Comparison of ENCODE assay signal across 8 cellular contexts in genomic region chr1:26994772-26995625, GRCh38. TPM values are rescaled to one million over a fixed set of nuclear protein-coding genes. Genes with fewer than 3 reads are reported as not detected.
DNase-seq lines count a peak whose midpoint lies in the region; ATAC-seq and TF ChIP-seq lines count a peak whose summit lies in the region.

No MANE protein-coding gene starts in this region.

- peaks cover 66% of the 10 kb centered on the region for H3K4me1 ChIP-seq in hepatocyte (ENCODE audit: insufficient read depth)

- 21% methylated on average over 17 of the region's 17 CpGs for WGBS in hepatocyte (ENCODE audit: low lambda C conversion rate, missing lambda C conversion rate)

- peak overlapping the region; percentile 69 for H3K4me3 ChIP-seq in hepatocyte

- H3K27ac ChIP-seq in VCaP (peak overlapping the region; percentile 76; the same call in 1 of the 2 replicates), hepatocyte (peak overlapping the region; percentile 91)

- peaks cover 22% of the 10 kb centered on the region for H3K4me1 Mint-ChIP-seq in T-helper 1 cell treated with Interleukin-12 subunit alpha and Interleukin-12 subunit beta and Interleukin-4 antibody, amounts not matched to agents 30 μg/mL and 1 μg/mL, for 36 hours (ENCODE audit: low read depth)
- H3K4me1 Mint-ChIP-seq in stimulated activated naive B cell treated with anti-CD40 and anti-IgM and Interleukin-4, amounts not matched to agents 10 μg/mL and 1 μg/mL and 100 μg/mL, for 72 hours: peaks cover 15 to 24% of the 10 kb centered on the region in 2 donors

- no peak for TF ChIP-seq CTCF in VCaP (conservative IDR thresholded peaks at IDR 0.05)
- TF ChIP-seq CTCF in hepatocyte (IDR thresholded peaks at IDR 0.05; ENCODE audit: poor library complexity): no peak

- H3K9me2 ChIP-seq in hepatocyte (replicated peaks; ENCODE audit: insufficient read depth): no peaks in the 10 kb centered on the region

- H2AFZ ChIP-seq in hepatocyte: no peak overlapping the region

- H3K79me2 ChIP-seq in hepatocyte: peaks cover 36% of the 10 kb centered on the region

- peaks cover 60% of the 10 kb centered on the region for H3K27me3 Mint-ChIP-seq in T-helper 1 cell treated with Interleukin-12 subunit alpha and Interleukin-12 subunit beta and Interleukin-4 antibody, amounts not matched to agents 30 μg/mL and 1 μg/mL, for 36 hours (ENCODE audit: low read depth)
- peaks cover 47 to 55% of the 10 kb centered on the region in 2 donors for H3K27me3 Mint-ChIP-seq in stimulated activated naive B cell treated with anti-CD40 and anti-IgM and Interleukin-4, amounts not matched to agents 10 μg/mL and 1 μg/mL and 100 μg/mL, for 72 hours

- H3K9me3 Mint-ChIP-seq in T-helper 1 cell treated with Interleukin-12 subunit alpha and Interleukin-12 subunit beta and Interleukin-4 antibody, amounts not matched to agents 30 μg/mL and 1 μg/mL, for 36 hours: no peaks in the 10 kb centered on the region
- H3K9me3 Mint-ChIP-seq in stimulated activated naive B cell treated with anti-CD40 and anti-IgM and Interleukin-4, amounts not matched to agents 10 μg/mL and 1 μg/mL and 100 μg/mL, for 72 hours: no peaks in the 10 kb centered on the region

- H3K9me3 ChIP-seq in hepatocyte (ENCODE audit: low read depth): no peaks in the 10 kb centered on the region

- H3K4me3 Mint-ChIP-seq in T-helper 1 cell treated with Interleukin-12 subunit alpha and Interleukin-12 subunit beta and Interleukin-4 antibody, amounts not matched to agents 30 μg/mL and 1 μg/mL, for 36 hours: peak overlapping the region; percentile 68
- H3K4me3 Mint-ChIP-seq in stimulated activated naive B cell treated with anti-CD40 and anti-IgM and Interleukin-4, amounts not matched to agents 10 μg/mL and 1 μg/mL and 100 μg/mL, for 72 hours: peak overlapping the region; percentile 66 to 71

- no peaks in the 10 kb centered on the region for H3K36me3 ChIP-seq in hepatocyte (replicated peaks; ENCODE audit: insufficient read depth, low read depth)

- ATAC-seq in stimulated activated naive B cell treated with anti-CD40 and anti-IgM and Interleukin-4, amounts not matched to agents 10 μg/mL and 1 μg/mL and 100 μg/mL, for 72 hours (replicated peaks): no peak
- ATAC-seq in HG02981 (IDR thresholded peaks at IDR 0.05; ENCODE audit: unreplicated experiment): no peak

- no peak overlapping the region for H3K27ac Mint-ChIP-seq in T-helper 1 cell treated with Interleukin-12 subunit alpha and Interleukin-12 subunit beta and Interleukin-4 antibody, amounts not matched to agents 30 μg/mL and 1 μg/mL, for 36 hours
- no peak overlapping the region for H3K27ac Mint-ChIP-seq in stimulated activated naive B cell treated with anti-CD40 and anti-IgM and Interleukin-4, amounts not matched to agents 10 μg/mL and 1 μg/mL and 100 μg/mL, for 72 hours

- H4K20me1 ChIP-seq in hepatocyte (ENCODE audit: insufficient read depth, poor library complexity, severe bottlenecking): peaks cover 8% of the 10 kb centered on the region

- H3K36me3 Mint-ChIP-seq in T-helper 1 cell treated with Interleukin-12 subunit alpha and Interleukin-12 subunit beta and Interleukin-4 antibody, amounts not matched to agents 30 μg/mL and 1 μg/mL, for 36 hours (ENCODE audit: low read depth): no peaks in the 10 kb centered on the region
- no peaks in the 10 kb centered on the region for H3K36me3 Mint-ChIP-seq in stimulated activated naive B cell treated with anti-CD40 and anti-IgM and Interleukin-4, amounts not matched to agents 10 μg/mL and 1 μg/mL and 100 μg/mL, for 72 hours

- DNase-seq in T-helper 1 cell (no peak), hepatocyte (ENCODE audit: low spot score) (no peak), NK-92 (lab: John Stamatoyannopoulos, UW; ENCODE audit: unreplicated experiment) (no peak), dermis blood vessel endothelial cell (no peak)
- DNase-seq in stimulated activated naive B cell treated with anti-CD40 and anti-IgM and Interleukin-4, amounts not matched to agents 10 μg/mL and 1 μg/mL and 100 μg/mL, for 72 hours: no peak

- H3K27me3 ChIP-seq in hepatocyte: no peaks in the 10 kb centered on the region

- H3K4me2 ChIP-seq in hepatocyte: peak overlapping the region; percentile 95

RNA-seq across cellular contexts. Expression of gene TRNP1, which starts 1.5 kb away (rescaled TPM):
- 67.4 and 92.5 TPM in 2 replicates for total RNA-seq in hepatocyte
- 137 and 145 TPM in 2 replicates for polyA plus RNA-seq in hepatocyte
- 2.5 and 4.8 TPM in 2 replicates for total RNA-seq in dermis blood vessel endothelial cell

RNA-seq across cellular contexts. Expression of gene TENT5B, which starts 17.7 kb away (rescaled TPM):
- 21.0 and 26.0 TPM in 2 replicates for total RNA-seq in hepatocyte
- 56.0 and 60.7 TPM in 2 replicates for polyA plus RNA-seq in hepatocyte
- total RNA-seq in dermis blood vessel endothelial cell: 0.17 and 0.33 TPM in 2 replicates

RNA-seq across cellular contexts. Expression of gene KDF1, which starts 34.7 kb away (rescaled TPM):
- total RNA-seq in hepatocyte: 10.5 and 18.1 TPM in 2 replicates
- polyA plus RNA-seq in hepatocyte: 17.2 and 21.9 TPM in 2 replicates
- total RNA-seq in dermis blood vessel endothelial cell: not detected in 2 replicates

Comparison
In these comparisons a context has a peak if more than half of its experiments do, and no peak if none do; other contexts are left out.
1. RNA of gene TRNP1, which starts 1.5 kb away (total RNA-seq): 67.4 to 92.5 TPM in hepatocyte; 2.5 to 4.8 TPM in dermis blood vessel endothelial cell; every median in the first group is over 10 times any median in the second.
2. RNA of gene TENT5B, which starts 17.7 kb away (total RNA-seq): 21.0 to 26.0 TPM in hepatocyte; 0.17 to 0.33 TPM in dermis blood vessel endothelial cell; every median in the first group is over 10 times any median in the second.
3. RNA of gene KDF1, which starts 34.7 kb away (total RNA-seq): 10.5 to 18.1 TPM in hepatocyte; not detected in dermis blood vessel endothelial cell; every median in the first group is over 10 times any median in the second.